23 cellular contexts compared by ENCODE assay signal in the genomic region with DNA sequence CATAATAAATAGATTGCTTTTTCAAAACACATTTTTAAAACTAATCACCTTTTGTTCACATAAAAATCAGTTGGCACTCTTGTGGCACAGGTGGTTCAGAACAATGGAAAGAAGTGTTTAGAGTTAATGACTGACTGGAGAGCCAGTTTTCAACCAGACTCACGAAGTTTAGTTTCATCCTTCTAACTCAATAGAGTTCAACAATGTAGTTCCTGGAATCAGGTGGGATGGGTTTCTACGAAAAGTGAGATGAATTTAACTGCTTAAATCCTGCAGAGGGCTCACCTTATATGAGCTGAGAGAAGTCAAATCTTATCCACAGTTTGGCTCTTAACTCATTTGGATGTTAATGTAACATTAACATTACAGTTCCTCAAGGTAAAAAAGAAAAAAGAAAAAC.
DNase-seq lines count a peak whose midpoint lies in the region; ATAC-seq and TF ChIP-seq lines count a peak whose summit lies in the region.
"Had no signal": no experiment of that assay in that cellular context is flagged by ENCODE, and none has a peak within 500 bp of the region (broad histone marks: within the 10 kb centered on the region; RNA-seq: fewer than 3 reads in every experiment).

No MANE protein-coding gene starts in this region.

- H3K36me3 ChIP-seq in mucosa of descending colon (ENCODE audit: low read depth): no peaks in the 10 kb centered on the region
- peaks cover 51 to 76% of the 10 kb centered on the region in 2 experiments for H3K36me3 ChIP-seq in SK-N-SH (replicated peaks in 1 of 2; ENCODE audit: control insufficient read depth in 1 of 2, insufficient read depth in 2 of 2, low read length in 1 of 2)
- peaks cover 0 to 10% of the 10 kb centered on the region in 2 donors for H3K36me3 ChIP-seq in aorta (ENCODE audit: control insufficient read depth in 1 of 2, insufficient read depth in 2 of 2, low read length in 1 of 2)
- H3K36me3 ChIP-seq: colonic mucosa, neutrophil, prostate gland had no signal

- H3K9ac ChIP-seq in SK-N-SH: no peak overlapping the region

- peaks cover 2% of the 10 kb centered on the region for H3K27me3 Mint-ChIP-seq in activated CD4-positive, alpha-beta memory T cell treated with anti-CD3 and anti-CD28 coated beads, Interleukin-2, amount 10 ng/mL, durations not matched to agents 7 days and 5 days
- peaks cover 2% of the 10 kb centered on the region for H3K27me3 Mint-ChIP-seq in activated CD4-positive, alpha-beta memory T cell treated with anti-CD3 and anti-CD28 coated beads for 36 hours
- H3K27me3 Mint-ChIP-seq in activated CD8-positive, alpha-beta T cell treated with anti-CD3 and anti-CD28 coated beads for 36 hours: no peaks in the 10 kb centered on the region

- peaks cover 65% of the 10 kb centered on the region for H3K79me2 ChIP-seq in SK-N-SH (ENCODE audit: insufficient read depth)

- H2AFZ ChIP-seq in SK-N-SH (ENCODE audit: low read depth): no peak overlapping the region

- no peaks in the 10 kb centered on the region for H3K9me2 ChIP-seq in SK-N-SH

- no peak overlapping the region for H3K4me2 ChIP-seq in SK-N-SH

- H3F3A ChIP-seq in SK-N-SH (replicated peaks; ENCODE audit: insufficient read depth): no peaks in the 10 kb centered on the region

- H3K4me3 ChIP-seq in mucosa of descending colon: no peak overlapping the region
- H3K4me3 ChIP-seq in SK-N-SH (ENCODE audit: low read depth in 2 of 2, low read length in 1 of 2): no peak overlapping the region
- H3K4me3 ChIP-seq in aorta (ENCODE audit: low read length in 2 of 2): no peak overlapping the region
- H3K4me3 ChIP-seq: colonic mucosa, left lung, prostate gland, tibial nerve had no signal

- peaks cover 14% of the 10 kb centered on the region for H3K9me3 Mint-ChIP-seq in activated CD4-positive, alpha-beta memory T cell treated with anti-CD3 and anti-CD28 coated beads, Interleukin-2, amount 10 ng/mL, durations not matched to agents 7 days and 5 days
- H3K9me3 Mint-ChIP-seq in activated CD4-positive, alpha-beta memory T cell treated with anti-CD3 and anti-CD28 coated beads for 36 hours: no peaks in the 10 kb centered on the region
- H3K9me3 Mint-ChIP-seq in activated CD8-positive, alpha-beta T cell treated with anti-CD3 and anti-CD28 coated beads for 36 hours: no peaks in the 10 kb centered on the region
- H3K9me3 Mint-ChIP-seq: CD4-positive, alpha-beta T cell had no signal

- H3K4me3 Mint-ChIP-seq in activated CD4-positive, alpha-beta memory T cell treated with anti-CD3 and anti-CD28 coated beads, Interleukin-2, amount 10 ng/mL, durations not matched to agents 7 days and 5 days: no peak overlapping the region
- no peak overlapping the region for H3K4me3 Mint-ChIP-seq in activated CD4-positive, alpha-beta memory T cell treated with anti-CD3 and anti-CD28 coated beads for 36 hours
- no peak overlapping the region for H3K4me3 Mint-ChIP-seq in activated CD8-positive, alpha-beta T cell treated with anti-CD3 and anti-CD28 coated beads for 36 hours
- H3K4me3 Mint-ChIP-seq: CD4-positive, alpha-beta T cell; naive B cell had no signal

- POLR2A ChIA-PET in activated CD4-positive, alpha-beta memory T cell treated with anti-CD3 and anti-CD28 coated beads, Interleukin-2, amount 10 ng/mL, durations not matched to agents 7 days and 5 days (lab: Charles Lee): no interaction called here
- POLR2A ChIA-PET in activated CD4-positive, alpha-beta memory T cell treated with anti-CD3 and anti-CD28 coated beads for 36 hours (lab: Charles Lee): no interaction called here
- POLR2A ChIA-PET in activated CD8-positive, alpha-beta T cell treated with anti-CD3 and anti-CD28 coated beads for 36 hours (lab: Charles Lee): interaction anchor here (1.0 kb wide), 1 partner anchor 24 kb away, joined by 3 read pairs; no protein-coding TSS in a partner anchor
- POLR2A ChIA-PET in SK-N-SH (lab: Yijun Ruan, JAX): no interaction called here

- CTCF ChIA-PET in activated CD4-positive, alpha-beta memory T cell treated with anti-CD3 and anti-CD28 coated beads, Interleukin-2, amount 10 ng/mL, durations not matched to agents 7 days and 5 days (lab: Charles Lee): interaction anchor here (0.9 to 1.8 kb wide), 3 partner anchors 9 to 65 kb away, joined by 3 to 4 read pairs (median 4); no protein-coding TSS in a partner anchor
- CTCF ChIA-PET in activated CD4-positive, alpha-beta memory T cell treated with anti-CD3 and anti-CD28 coated beads for 36 hours (lab: Charles Lee): no interaction called here
- CTCF ChIA-PET in activated CD8-positive, alpha-beta T cell treated with anti-CD3 and anti-CD28 coated beads for 36 hours (lab: Charles Lee): no interaction called here
- CTCF ChIA-PET in SK-N-SH (lab: Yijun Ruan, JAX): interaction anchor here (1.2 kb wide), 1 partner anchor 136 kb away, joined by 3 read pairs; no protein-coding TSS in a partner anchor

- H3K27ac Mint-ChIP-seq in activated CD4-positive, alpha-beta memory T cell treated with anti-CD3 and anti-CD28 coated beads, Interleukin-2, amount 10 ng/mL, durations not matched to agents 7 days and 5 days: peak overlapping the region; percentile 66
- no peak overlapping the region for H3K27ac Mint-ChIP-seq in activated CD4-positive, alpha-beta memory T cell treated with anti-CD3 and anti-CD28 coated beads for 36 hours
- no peak overlapping the region for H3K27ac Mint-ChIP-seq in activated CD8-positive, alpha-beta T cell treated with anti-CD3 and anti-CD28 coated beads for 36 hours
- H3K27ac Mint-ChIP-seq: CD4-positive, alpha-beta T cell; naive B cell had no signal

- 89% methylated on average over 2 of the region's 2 CpGs for WGBS in SK-N-SH (ENCODE audit: low lambda C conversion rate)
- WGBS in aorta, 2 donors: 70 to 80% methylated on average over 2 of the region's 2 CpGs

- peaks cover 37% of the 10 kb centered on the region for H3K4me1 Mint-ChIP-seq in activated CD4-positive, alpha-beta memory T cell treated with anti-CD3 and anti-CD28 coated beads, Interleukin-2, amount 10 ng/mL, durations not matched to agents 7 days and 5 days
- H3K4me1 Mint-ChIP-seq in activated CD4-positive, alpha-beta memory T cell treated with anti-CD3 and anti-CD28 coated beads for 36 hours (ENCODE audit: low read depth): peaks cover 20% of the 10 kb centered on the region
- peaks cover 20% of the 10 kb centered on the region for H3K4me1 Mint-ChIP-seq in activated CD8-positive, alpha-beta T cell treated with anti-CD3 and anti-CD28 coated beads for 36 hours (ENCODE audit: low read depth)
- H3K4me1 Mint-ChIP-seq: naive B cell had no signal

- H3K9me3 ChIP-seq in mucosa of descending colon (no peaks in the 10 kb centered on the region), SK-N-SH (no peaks in the 10 kb centered on the region), aorta (ENCODE audit: control insufficient read depth, low read length) (no peaks in the 10 kb centered on the region)
- H3K9me3 ChIP-seq: colonic mucosa, left lung, neutrophil, prostate gland, tibial nerve had no signal

- H3K4me1 ChIP-seq in mucosa of descending colon (ENCODE audit: low read depth) (no peaks in the 10 kb centered on the region), SK-N-SH (ENCODE audit: control insufficient read depth in 1 of 2, insufficient read depth in 2 of 2, low read depth in 1 of 2, low read length in 1 of 2) (peaks cover 0 to 24% of the 10 kb centered on the region in 2 experiments; a peak in 1 of 4 replicates), aorta (ENCODE audit: control insufficient read depth in 1 of 2, insufficient read depth in 2 of 2, low read length in 2 of 2) (peaks cover 0 to 2% of the 10 kb centered on the region in 2 donors)
- H3K4me1 ChIP-seq: colonic mucosa, left lung, prostate gland had no signal

- H3K27me3 ChIP-seq in SK-N-SH (ENCODE audit: insufficient read depth) (no peaks in the 10 kb centered on the region), aorta (ENCODE audit: control insufficient read depth in 1 of 2, insufficient read depth in 2 of 2, low read length in 1 of 2) (no peaks in the 10 kb centered on the region)
- H3K27me3 ChIP-seq: colonic mucosa, left lung, neutrophil, tibial nerve had no signal

- H3K27ac ChIP-seq in SK-N-SH (ENCODE audit: low read depth in 2 of 2, low read length in 1 of 2): no peak overlapping the region
- no peak overlapping the region for H3K27ac ChIP-seq in aorta (ENCODE audit: low read depth in 1 of 2, low read length in 2 of 2)
- H3K27ac ChIP-seq: colonic mucosa, left lung, neutrophil, prostate gland, tibial nerve had no signal

- TF ChIP-seq CTCF in activated CD8-positive, alpha-beta T cell treated with anti-CD3 and anti-CD28 coated beads for 36 hours (IDR thresholded peaks at IDR 0.05): no peak
- TF ChIP-seq CTCF in mucosa of descending colon (IDR thresholded peaks at IDR 0.05): no peak
- no peak for TF ChIP-seq CTCF in SK-N-SH (IDR thresholded peaks at IDR 0.05)

- H3K36me3 Mint-ChIP-seq in activated CD4-positive, alpha-beta memory T cell treated with anti-CD3 and anti-CD28 coated beads, Interleukin-2, amount 10 ng/mL, durations not matched to agents 7 days and 5 days (ENCODE audit: low read depth): peaks cover 10% of the 10 kb centered on the region
- no peaks in the 10 kb centered on the region for H3K36me3 Mint-ChIP-seq in activated CD4-positive, alpha-beta memory T cell treated with anti-CD3 and anti-CD28 coated beads for 36 hours
- H3K36me3 Mint-ChIP-seq in activated CD8-positive, alpha-beta T cell treated with anti-CD3 and anti-CD28 coated beads for 36 hours (ENCODE audit: low read depth): no peaks in the 10 kb centered on the region
- H3K36me3 Mint-ChIP-seq: naive B cell had no signal

- no peak for DNase-seq in activated CD4-positive, alpha-beta memory T cell treated with anti-CD3 and anti-CD28 coated beads, Interleukin-2, amount 10 ng/mL, durations not matched to agents 7 days and 5 days
- no peak for DNase-seq in activated CD4-positive, alpha-beta memory T cell treated with anti-CD3 and anti-CD28 coated beads for 36 hours
- no peak for DNase-seq in activated CD8-positive, alpha-beta T cell treated with anti-CD3 and anti-CD28 coated beads for 36 hours
- DNase-seq in mucosa of descending colon (no peak), COR-L47 (lab: John Stamatoyannopoulos, UW) (no peak), SK-N-SH (no peak), aorta (no peak)
- DNase-seq: activated CD8-positive, alpha-beta memory T cell treated with anti-CD3 and anti-CD28 coated beads, Interleukin-2, amount 50 U/mL, for 4 hours; CD4-positive, alpha-beta T cell; colonic mucosa; effector CD8-positive, alpha-beta T cell; left lung; mesendoderm; MV-4-11; naive B cell; stimulated activated CD4-positive, alpha-beta T cell treated with anti-CD3 and anti-CD28 coated beads, Interleukin-12 subunit alpha, Interleukin-12 subunit beta, amount 100 ng/mL, for 4 hours; stimulated activated CD4-positive, alpha-beta T cell treated with anti-CD3 and anti-CD28 coated beads, Interleukin-2, amount 100 ng/mL, for 48 hours had no signal

- no peak for TF ChIP-seq EP300 in SK-N-SH (IDR thresholded peaks at IDR 0.05; ENCODE audit: borderline replicate concordance in 1 of 2, low read depth in 1 of 2, low read length in 1 of 2)

- H4K20me1 ChIP-seq in SK-N-SH (ENCODE audit: insufficient read depth): no peaks in the 10 kb centered on the region

- TF ChIP-seq RAD21 in SK-N-SH (IDR thresholded peaks at IDR 0.05; ENCODE audit: low read length): no peak

- intact Hi-C loops in activated CD4-positive, alpha-beta memory T cell treated with anti-CD3 and anti-CD28 coated beads for 36 hours (cut with micrococcal nuclease): loop anchor here (2.0 kb wide), 1 partner anchor 41 kb away; no protein-coding TSS in a partner anchor
- intact Hi-C loops in activated CD8-positive, alpha-beta T cell treated with anti-CD3 and anti-CD28 coated beads for 36 hours (cut with micrococcal nuclease): no loop called here
- intact Hi-C loops in mucosa of descending colon (cut with DNase I, micrococcal nuclease) (no loop called here), aorta (cut with DNase I) (no loop called here)

- ATAC-seq in GM18907 (IDR thresholded peaks at IDR 0.05; ENCODE audit: unreplicated experiment) (peak; percentile 46), mucosa of descending colon (peak; percentile 40), aorta (ENCODE audit: low FRiP score) (no peak)
- ATAC-seq in activated CD8-positive, alpha-beta T cell treated with anti-CD3 and anti-CD28 coated beads for 36 hours: peak; percentile 58
- ATAC-seq: left lung, Right ventricle myocardium inferior, sciatic nerve had no signal

Comparison
In these comparisons a context has a peak if more than half of its experiments do, and no peak if none do; other contexts are left out.
1. CTCF ChIA-PET loops: an anchor here in activated CD4-positive, alpha-beta memory T cell treated with anti-CD3 and anti-CD28 coated beads, Interleukin-2, amount 10 ng/mL, durations not matched to agents 7 days and 5 days (0.9 to 1.8 kb wide) and SK-N-SH (1.2 kb wide); none called in activated CD4-positive, alpha-beta memory T cell treated with anti-CD3 and anti-CD28 coated beads for 36 hours and activated CD8-positive, alpha-beta T cell treated with anti-CD3 and anti-CD28 coated beads for 36 hours.